14 cellular contexts compared by ENCODE assay signal in the genomic region with DNA sequence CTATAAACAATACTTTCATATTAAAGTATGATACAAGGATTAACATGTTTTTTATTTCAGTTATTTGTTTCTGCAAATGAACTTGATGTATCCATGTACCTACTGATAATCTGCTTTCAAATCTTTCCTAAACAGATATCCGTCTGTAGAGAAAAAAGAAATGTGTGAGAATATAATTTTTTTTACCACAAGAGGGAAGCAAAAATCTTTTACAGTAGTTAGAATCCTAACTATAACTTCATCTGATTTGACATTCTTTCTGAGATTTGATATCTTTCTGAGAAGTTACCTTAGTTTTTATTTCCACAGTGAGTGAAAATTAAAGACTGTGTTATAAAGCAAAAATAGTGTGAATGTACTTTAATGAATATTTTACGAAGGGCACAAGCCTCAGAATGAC.
DNase-seq lines count a peak whose midpoint lies in the region; ATAC-seq and TF ChIP-seq lines count a peak whose summit lies in the region.
"Had no signal": no experiment of that assay in that cellular context is flagged by ENCODE, and none has a peak within 500 bp of the region (broad histone marks: within the 10 kb centered on the region; RNA-seq: fewer than 3 reads in every experiment).

No MANE protein-coding gene starts in this region.

- no peaks in the 10 kb centered on the region for H3K36me3 ChIP-seq in Panc1 (ENCODE audit: control insufficient read depth, insufficient read depth, low read length)

- ATAC-seq in Panc1 = no peak
- ATAC-seq in left colon = no peak

- in situ Hi-C loops in Panc1 (cut with HindIII; ENCODE audit: low pct_unique_long_range_greater_than_20kb, low sequenced_read_pairs) = no loop called here

- intact Hi-C loops in Panc1 (cut with micrococcal nuclease; ENCODE audit: unreplicated experiment) = no loop called here
- intact Hi-C loops in left colon (cut with DNase I, micrococcal nuclease) = no loop called here

- H3K4me3 ChIP-seq in Panc1 (ENCODE audit: low read depth in 2 of 2, low read length in 2 of 2) = no peak overlapping the region
- H3K4me3 ChIP-seq: testis had no signal

- no peaks in the 10 kb centered on the region for H3K4me1 ChIP-seq in Panc1 (ENCODE audit: control insufficient read depth, insufficient read depth, low read length)
- H3K4me1 ChIP-seq: testis had no signal

- BruUV-seq in Panc1 (replicated peaks; lab: Mats Ljungman, UMichigan) = no TSS peak

- no peaks in the 10 kb centered on the region for H3K9me3 ChIP-seq in Panc1 (ENCODE audit: control insufficient read depth, insufficient read depth, low read depth, low read length)
- H3K9me3 ChIP-seq: testis had no signal

- POLR2A ChIA-PET in Panc1 (lab: Charles Lee) = no interaction called here

- no peak overlapping the region for H3K27ac ChIP-seq in Panc1 (ENCODE audit: low read length)
- H3K27ac ChIP-seq: testis had no signal

- TF ChIP-seq CTCF in Panc1 (IDR thresholded peaks at IDR 0.05) = peak; percentile 19; the same call in 1 of the 2 replicates

- DNase-seq in DMS114 treated with DMSO at 0.1 percent for 48 hours (lab: John Stamatoyannopoulos, UW; ENCODE audit: unreplicated experiment) (peak; percentile 18), Panc1 (ENCODE audit: low read depth, low spot score) (no peak), inferior parietal cortex (ENCODE audit: extremely low spot score) (peak; percentile 22), NCI-H1092 treated with DMSO at 0.1 percent for 48 hours (lab: John Stamatoyannopoulos, UW) (no peak), HUDEP-2 (lab: John Stamatoyannopoulos, UW; ENCODE audit: unreplicated experiment in 76 of 76) (no peak), left colon (no peak), anterior cingulate cortex (lab: John Stamatoyannopoulos, UW) (no peak)
- DNase-seq: activated B cell treated with CpG ODN at 0.5 μM for 24 hours; activated naive CD8-positive, alpha-beta T cell treated with anti-CD3 and anti-CD28 coated beads, Interleukin-2, amount 10 ng/mL, durations not matched to agents 7 days and 5 days; CD4-positive, alpha-beta memory T cell; NCI-H2029; SHP77; testis had no signal

- TF ChIP-seq EP300 in Ishikawa (IDR thresholded peaks at IDR 0.05; ENCODE audit: borderline replicate concordance) = no peak

- H3K27me3 ChIP-seq in Panc1 (ENCODE audit: control insufficient read depth, insufficient read depth, low read length) = no peaks in the 10 kb centered on the region
- H3K27me3 ChIP-seq: testis had no signal

- CTCF ChIA-PET in Panc1 (lab: Charles Lee) = no interaction called here

- TF ChIP-seq RAD21 in Ishikawa (IDR thresholded peaks at IDR 0.05; ENCODE audit: low read depth) = peak; percentile 33

TF ChIP-seq in Ishikawa, 13 proteins besides CTCF, POLR2A, EP300 and RAD21:
- TF ChIP-seq TCF12 (IDR thresholded peaks at IDR 0.05; ENCODE audit: low read depth) (no peak), EGR1 (IDR thresholded peaks at IDR 0.05) (no peak), CREB1 (IDR thresholded peaks at IDR 0.05; ENCODE audit: low read depth) (no peak)
- TF ChIP-seq, protein P1, sequence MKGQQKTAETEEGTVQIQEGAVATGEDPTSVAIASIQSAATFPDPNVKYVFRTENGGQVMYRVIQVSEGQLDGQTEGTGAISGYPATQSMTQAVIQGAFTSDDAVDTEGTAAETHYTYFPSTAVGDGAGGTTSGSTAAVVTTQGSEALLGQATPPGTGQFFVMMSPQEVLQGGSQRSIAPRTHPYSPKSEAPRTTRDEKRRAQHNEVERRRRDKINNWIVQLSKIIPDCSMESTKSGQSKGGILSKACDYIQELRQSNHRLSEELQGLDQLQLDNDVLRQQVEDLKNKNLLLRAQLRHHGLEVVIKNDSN (IDR thresholded peaks at IDR 0.05) = no peak
- TF ChIP-seq, protein P2, sequence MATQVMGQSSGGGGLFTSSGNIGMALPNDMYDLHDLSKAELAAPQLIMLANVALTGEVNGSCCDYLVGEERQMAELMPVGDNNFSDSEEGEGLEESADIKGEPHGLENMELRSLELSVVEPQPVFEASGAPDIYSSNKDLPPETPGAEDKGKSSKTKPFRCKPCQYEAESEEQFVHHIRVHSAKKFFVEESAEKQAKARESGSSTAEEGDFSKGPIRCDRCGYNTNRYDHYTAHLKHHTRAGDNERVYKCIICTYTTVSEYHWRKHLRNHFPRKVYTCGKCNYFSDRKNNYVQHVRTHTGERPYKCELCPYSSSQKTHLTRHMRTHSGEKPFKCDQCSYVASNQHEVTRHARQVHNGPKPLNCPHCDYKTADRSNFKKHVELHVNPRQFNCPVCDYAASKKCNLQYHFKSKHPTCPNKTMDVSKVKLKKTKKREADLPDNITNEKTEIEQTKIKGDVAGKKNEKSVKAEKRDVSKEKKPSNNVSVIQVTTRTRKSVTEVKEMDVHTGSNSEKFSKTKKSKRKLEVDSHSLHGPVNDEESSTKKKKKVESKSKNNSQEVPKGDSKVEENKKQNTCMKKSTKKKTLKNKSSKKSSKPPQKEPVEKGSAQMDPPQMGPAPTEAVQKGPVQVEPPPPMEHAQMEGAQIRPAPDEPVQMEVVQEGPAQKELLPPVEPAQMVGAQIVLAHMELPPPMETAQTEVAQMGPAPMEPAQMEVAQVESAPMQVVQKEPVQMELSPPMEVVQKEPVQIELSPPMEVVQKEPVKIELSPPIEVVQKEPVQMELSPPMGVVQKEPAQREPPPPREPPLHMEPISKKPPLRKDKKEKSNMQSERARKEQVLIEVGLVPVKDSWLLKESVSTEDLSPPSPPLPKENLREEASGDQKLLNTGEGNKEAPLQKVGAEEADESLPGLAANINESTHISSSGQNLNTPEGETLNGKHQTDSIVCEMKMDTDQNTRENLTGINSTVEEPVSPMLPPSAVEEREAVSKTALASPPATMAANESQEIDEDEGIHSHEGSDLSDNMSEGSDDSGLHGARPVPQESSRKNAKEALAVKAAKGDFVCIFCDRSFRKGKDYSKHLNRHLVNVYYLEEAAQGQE (IDR thresholded peaks at IDR 0.05; ENCODE audit: low read depth) = no peak
TF ChIP-seq in Ishikawa: peak in this region for 0.

Comparison
In these comparisons a context has a peak if more than half of its experiments do, and no peak if none do; other contexts are left out.
1. DNase-seq: peak in DMS114 treated with DMSO at 0.1 percent for 48 hours (single experiment) and inferior parietal cortex (single experiment); none in Panc1 (single experiment), NCI-H1092 treated with DMSO at 0.1 percent for 48 hours (single experiment), HUDEP-2 (0 of 76), left colon (0 of 2) and anterior cingulate cortex (0 of 58).